Comparison of ENCODE assay signal across 14 cellular contexts in genomic region chr9:88680041-88680440, GRCh38.
"Had no signal": no experiment of that assay in that cellular context is flagged by ENCODE, and none has a peak within 500 bp of the region (broad histone marks: within the 10 kb centered on the region; RNA-seq: fewer than 3 reads in every experiment).

No MANE protein-coding gene starts in this region.

- ATAC-seq: activated naive CD4-positive, alpha-beta T cell treated with anti-CD3 and anti-CD28 coated beads, Interleukin-2, amount 50 U/mL, for 72 hours; esophagus mucosa; lower lobe of right lung; T-cell had no signal

- H3K27ac ChIP-seq: lower lobe of right lung, suprapubic skin had no signal

- H3K36me3 ChIP-seq: breast epithelium, lower lobe of right lung, suprapubic skin had no signal

- H3K9me3 Mint-ChIP-seq: activated naive CD4-positive, alpha-beta T cell treated with anti-CD3 and anti-CD28 coated beads, Interleukin-2, amount 50 U/mL, for 72 hours had no signal

- H3K27ac Mint-ChIP-seq: T-cell had no signal

- H3K4me1 ChIP-seq: breast epithelium, lower lobe of right lung, suprapubic skin had no signal

- H3K4me1 Mint-ChIP-seq: naive B cell, T-cell had no signal

- H3K27me3 ChIP-seq: breast epithelium, suprapubic skin had no signal

- H3K4me3 Mint-ChIP-seq: T-cell had no signal

- H3K9me3 ChIP-seq: breast epithelium, lower lobe of right lung, suprapubic skin had no signal

- H3K4me3 ChIP-seq: breast epithelium, lower lobe of right lung, suprapubic skin had no signal

- DNase-seq: activated CD4-positive, alpha-beta T cell treated with anti-CD3 and anti-CD28 coated beads for 48 hours; activated T-cell treated with anti-CD3 and anti-CD28 coated beads, Interleukin-2, amount 50 U/mL, for 1 hour; hippocampal formation; lower lobe of right lung; midbrain; naive B cell; right cardiac atrium; stimulated activated naive CD4-positive, alpha-beta T cell treated with Interleukin-2 at 50 U/mL for 16 hours; T-cell; T1000 had no signal

- H3K36me3 Mint-ChIP-seq: activated naive CD4-positive, alpha-beta T cell treated with anti-CD3 and anti-CD28 coated beads, Interleukin-2, amount 50 U/mL, for 72 hours; naive B cell; T-cell had no signal
